1 cellular context compared by ENCODE assay signal in genomic region chr5:14142856-14143508, GRCh38.
TF ChIP-seq lines count a peak whose summit lies in the region.

TSS of gene TRIO (plus strand) at chr5:14143342. CDS start at chr5:14143726, 384 bp downstream.

TF ChIP-seq in GM23338, 12 proteins besides CTCF, POLR2A, EP300 and RAD21 (continued from another document):
- TF ChIP-seq EZH2 (IDR thresholded peaks at IDR 0.05; ENCODE audit: low read depth, unreplicated experiment), result no peak
- TF ChIP-seq EZH2phosphoT487 (IDR thresholded peaks at IDR 0.05; ENCODE audit: unreplicated experiment), result no peak
- no peak for TF ChIP-seq ETS1 (IDR thresholded peaks at IDR 0.05)
- no peak for TF ChIP-seq ZNF114 (CRISPR knock-in tag; IDR thresholded peaks at IDR 0.05)
